In genomic region chr1:24254783-24255182, GRCh38 we compare ENCODE assay signal across 13 cellular contexts.
"Had no signal": no experiment of that assay in that cellular context is flagged by ENCODE, and none has a peak within 500 bp of the region (broad histone marks: within the 10 kb centered on the region; RNA-seq: fewer than 3 reads in every experiment).

No MANE protein-coding gene starts in this region.

- H3K4me3 Mint-ChIP-seq: activated naive CD4-positive, alpha-beta T cell treated with anti-CD3 and anti-CD28 coated beads for 36 hours; activated T-helper 17 cell treated with anti-CD3 and anti-CD28 coated beads, Interleukin-2, amount 50 U/mL, for 72 hours; dendritic cell treated with granulocyte-macrophage colony-stimulating factor and Interleukin-4, amounts not matched to agents 40 ng/mL and 50 ng/mL, for 4 days; stimulated activated naive B cell treated with anti-CD40 and anti-IgM and Interleukin-4, amounts not matched to agents 10 μg/mL and 1 μg/mL and 100 μg/mL, for 72 hours had no signal

- H3K9me3 Mint-ChIP-seq: activated naive CD4-positive, alpha-beta T cell treated with anti-CD3 and anti-CD28 coated beads for 36 hours; activated T-helper 17 cell treated with anti-CD3 and anti-CD28 coated beads, Interleukin-2, amount 50 U/mL, for 72 hours; dendritic cell treated with granulocyte-macrophage colony-stimulating factor and Interleukin-4, amounts not matched to agents 40 ng/mL and 50 ng/mL, for 4 days; stimulated activated naive B cell treated with anti-CD40 and anti-IgM and Interleukin-4, amounts not matched to agents 10 μg/mL and 1 μg/mL and 100 μg/mL, for 72 hours had no signal

- H3K27me3 Mint-ChIP-seq: activated T-helper 17 cell treated with anti-CD3 and anti-CD28 coated beads, Interleukin-2, amount 50 U/mL, for 72 hours; dendritic cell treated with granulocyte-macrophage colony-stimulating factor and Interleukin-4, amounts not matched to agents 40 ng/mL and 50 ng/mL, for 4 days had no signal

- ATAC-seq: activated T-helper 17 cell treated with anti-CD3 and anti-CD28 coated beads, Interleukin-2, amount 50 U/mL, for 72 hours; heart left ventricle; left cardiac atrium; stimulated activated naive B cell treated with anti-CD40 and anti-IgM and Interleukin-4, amounts not matched to agents 10 μg/mL and 1 μg/mL and 100 μg/mL, for 72 hours had no signal

- H3K27ac Mint-ChIP-seq: activated naive CD4-positive, alpha-beta T cell treated with anti-CD3 and anti-CD28 coated beads for 36 hours; activated T-helper 17 cell treated with anti-CD3 and anti-CD28 coated beads, Interleukin-2, amount 50 U/mL, for 72 hours; dendritic cell treated with granulocyte-macrophage colony-stimulating factor and Interleukin-4, amounts not matched to agents 40 ng/mL and 50 ng/mL, for 4 days; stimulated activated naive B cell treated with anti-CD40 and anti-IgM and Interleukin-4, amounts not matched to agents 10 μg/mL and 1 μg/mL and 100 μg/mL, for 72 hours had no signal

- H3K36me3 Mint-ChIP-seq: stimulated activated naive B cell treated with anti-CD40 and anti-IgM and Interleukin-4, amounts not matched to agents 10 μg/mL and 1 μg/mL and 100 μg/mL, for 72 hours had no signal

- DNase-seq: activated naive CD4-positive, alpha-beta T cell treated with anti-CD3 and anti-CD28 coated beads for 36 hours; cerebellar nuclear complex; effector memory CD4-positive, alpha-beta T cell; foreskin melanocyte; heart left ventricle; left cardiac atrium; retina; stimulated activated CD4-positive, alpha-beta T cell treated with anti-CD3 and anti-CD28 coated beads, Interleukin-15, amount 100 ng/mL, for 24 hours; stimulated activated CD4-positive, alpha-beta T cell treated with anti-CD3 and anti-CD28 coated beads, Interleukin-4, amount 100 ng/mL, for 1 hour; stimulated activated naive B cell treated with anti-CD40 and anti-IgM and Interleukin-4, amounts not matched to agents 10 μg/mL and 1 μg/mL and 100 μg/mL, for 72 hours; T-helper 2 cell had no signal

- H3K4me1 Mint-ChIP-seq: activated T-helper 17 cell treated with anti-CD3 and anti-CD28 coated beads, Interleukin-2, amount 50 U/mL, for 72 hours had no signal
